26 cellular contexts compared by ENCODE assay signal in genomic region chr16:13021996-13022395, GRCh38.
A peak's percentile ranks its signal among the peaks of the same experiment; 100 is the strongest.
DNase-seq lines count a peak whose midpoint lies in the region; ATAC-seq, FAIRE-seq and TF ChIP-seq lines count a peak whose summit lies in the region.
"Had no signal": no experiment of that assay in that cellular context is flagged by ENCODE, and none has a peak within 500 bp of the region (broad histone marks: within the 10 kb centered on the region; RNA-seq: fewer than 3 reads in every experiment).

No MANE protein-coding gene starts in this region.

- H2BK120ac ChIP-seq in H1 (replicated peaks; ENCODE audit: low read depth, low read length) = no peak overlapping the region

- H3K4ac ChIP-seq in H1 (replicated peaks; ENCODE audit: insufficient read length, low read depth, low read length) = no peak overlapping the region

- no peak overlapping the region for H3K18ac ChIP-seq in H1 (ENCODE audit: extremely low read depth, low read length)

- peaks cover 0 to 2% of the 10 kb centered on the region in 2 experiments for H4K20me1 ChIP-seq in H1 (replicated peaks in 1 of 2; ENCODE audit: control insufficient read depth in 1 of 2, insufficient read depth in 2 of 2, low read length in 2 of 2)

- POLR2A ChIA-PET in H1 (lab: Charles Lee; ENCODE audit: partially characterized antibody) = no interaction called here

- no peak overlapping the region for H2AK5ac ChIP-seq in H1 (ENCODE audit: low read depth, low read length)

- H3K14ac ChIP-seq in H1 (ENCODE audit: insufficient read length) = no peak overlapping the region

- no peak overlapping the region; the same call in 1 of the 2 replicates for H4K8ac ChIP-seq in H1 (ENCODE audit: extremely low read depth, insufficient read depth, low read length)

- H2BK5ac ChIP-seq in H1 (ENCODE audit: low read depth, low read length) = no peak overlapping the region

- FAIRE-seq in RCC 7860 (lab: Jason Lieb, UNC) (peak; percentile 93), H1 (lab: Jason Lieb, UNC) (no peak)
- FAIRE-seq: kidney had no signal

- peaks cover 0 to 70% of the 10 kb centered on the region in 2 experiments; a peak in 3 of 4 replicates for H3K79me2 ChIP-seq in H1 (ENCODE audit: control insufficient read depth in 1 of 2, insufficient read depth in 2 of 2, low read length in 2 of 2)

- ATAC-seq in GM21515 (IDR thresholded peaks at IDR 0.05; ENCODE audit: unreplicated experiment) = no peak
- ATAC-seq: effector memory CD8-positive, alpha-beta T cell; lower lobe of right lung had no signal

- no peaks in the 10 kb centered on the region for H3K36me3 ChIP-seq in H1 (ENCODE audit: control insufficient read depth in 2 of 4, insufficient read depth in 4 of 4, low read length in 3 of 4)
- H3K36me3 ChIP-seq: lower lobe of right lung had no signal

- CTCF ChIA-PET in H1 (lab: Charles Lee; ENCODE audit: partially characterized antibody) = no interaction called here

- no peaks in the 10 kb centered on the region for H3K27me3 ChIP-seq in H1 (replicated peaks in 1 of 4; ENCODE audit: control insufficient read depth in 3 of 4, extremely low read depth in 1 of 4, insufficient read depth in 3 of 4, low read length in 3 of 4)

- H3K4me3 ChIP-seq in H1 (ENCODE audit: extremely low read depth in 1 of 4, insufficient read depth in 2 of 4, low read depth in 3 of 4, low read length in 4 of 4) (no peak overlapping the region), retinal pigment epithelial cell (ENCODE audit: low read length) (no peak overlapping the region)
- H3K4me3 ChIP-seq: GM23248, lower lobe of right lung had no signal

- H4K91ac ChIP-seq in H1 (replicated peaks; ENCODE audit: insufficient read length, low read length) = no peak overlapping the region

- H3K4me1 ChIP-seq in H1 (replicated peaks in 1 of 4; ENCODE audit: control insufficient read depth in 3 of 4, insufficient read depth in 4 of 4, low read length in 3 of 4) = peaks cover 6 to 21% (median 15%) of the 10 kb centered on the region in 4 experiments; a peak in 5 of 7 replicates
- H3K4me1 ChIP-seq: lower lobe of right lung had no signal

- no peak overlapping the region for H3K9ac ChIP-seq in H1 (replicated peaks in 1 of 4; ENCODE audit: extremely low read depth in 1 of 4, low read depth in 3 of 4, low read length in 3 of 4)
- H3K9ac ChIP-seq: GM23248 had no signal

- no peak overlapping the region for H2BK12ac ChIP-seq in H1 (ENCODE audit: low read depth, low read length)

- H2AFZ ChIP-seq in H1 (ENCODE audit: low read length) = no peak overlapping the region
- H2AFZ ChIP-seq: GM23248 had no signal

- H3K79me1 ChIP-seq in H1 (ENCODE audit: low read depth, low read length) = peaks cover 5% of the 10 kb centered on the region; the same call in 1 of the 2 replicates

- TF ChIP-seq EP300 in H1 (IDR thresholded peaks at IDR 0.05; ENCODE audit: borderline replicate concordance in 1 of 2, low read depth in 2 of 2, low read length in 2 of 2) = no peak

- H3K23ac ChIP-seq in H1 (ENCODE audit: insufficient read length) = no peak overlapping the region

- H3K56ac ChIP-seq in H1 (replicated peaks; ENCODE audit: insufficient read length, low read depth, low read length) = no peak overlapping the region

- TF ChIP-seq CTCF in H1 (IDR thresholded peaks at IDR 0.05; ENCODE audit: control extremely low read depth in 1 of 3, insufficient read depth in 1 of 3, low read depth in 1 of 3, low read length in 3 of 3) = no peak
- no peak for TF ChIP-seq CTCF in retinal pigment epithelial cell (conservative IDR thresholded peaks at IDR 0.05; ENCODE audit: low read depth, low read length)

- TF ChIP-seq POLR2A in H1 (IDR thresholded peaks at IDR 0.05; ENCODE audit: control extremely low read depth in 1 of 2, low read depth in 2 of 2, low read length in 2 of 2) = no peak

- H4K5ac ChIP-seq in H1 (ENCODE audit: insufficient read length, low read depth, low read length) = no peak overlapping the region

- H3K27ac ChIP-seq in H1 (ENCODE audit: low read depth, low read length) = no peak overlapping the region
- H3K27ac ChIP-seq: GM23248, lower lobe of right lung had no signal

- no peak for TF ChIP-seq RAD21 in H1 (IDR thresholded peaks at IDR 0.05 in 1 of 2, conservative IDR thresholded peaks at IDR 0.05 in 1 of 2; ENCODE audit: low read depth in 2 of 2, low read length in 2 of 2)

- no peaks in the 10 kb centered on the region for H3K9me3 ChIP-seq in H1 (ENCODE audit: insufficient read depth in 2 of 2, low read depth in 1 of 2, low read length in 1 of 2)
- H3K9me3 ChIP-seq: lower lobe of right lung had no signal

- no peak overlapping the region for H2BK15ac ChIP-seq in H1 (ENCODE audit: low read length)

- H3K4me2 ChIP-seq in H1 (ENCODE audit: insufficient read depth in 1 of 2, low read depth in 2 of 2, low read length in 2 of 2) = no peak overlapping the region

- H3K23me2 ChIP-seq in H1 (ENCODE audit: low read depth, low read length) = no peaks in the 10 kb centered on the region

- peak; percentile 32 for DNase-seq in HK-2 (ENCODE audit: unreplicated experiment)
- DNase-seq in RCC 7860 (ENCODE audit: low spot score) = peak; percentile 86
- DNase-seq in H1 (ENCODE audit: low read depth in 1 of 2, low spot score in 2 of 2) = no peak
- peak; percentile 6 for DNase-seq in retinal pigment epithelial cell (ENCODE audit: low read depth)
- no peak for DNase-seq in activated gamma-delta T cell treated with Interleukin-2 at 50 U/mL for 16 hours
- DNase-seq in stimulated activated CD4-positive, alpha-beta T cell treated with anti-CD3 and anti-CD28 coated beads, Interleukin-12 subunit alpha, Interleukin-12 subunit beta, amount 100 ng/mL, for 4 hours = no peak
- DNase-seq: activated CD4-positive, alpha-beta T cell treated with anti-CD3 and anti-CD28 coated beads, Interleukin-2, amount 10 ng/mL, durations not matched to agents 24 days and 14 days; activated CD8-positive, alpha-beta memory T cell treated with anti-CD3 and anti-CD28 coated beads for 24 hours; activated effector memory CD4-positive, alpha-beta T cell treated with Interleukin-2 at 50 U/mL for 16 hours; activated naive CD8-positive, alpha-beta T cell treated with anti-CD3 and anti-CD28 coated beads, Interleukin-2, amount 10 ng/mL, durations not matched to agents 7 days and 5 days; aorta; CD4-positive, alpha-beta memory T cell; central memory CD4-positive, alpha-beta T cell; effector memory CD8-positive, alpha-beta T cell; erythroblast; GM23248; kidney; lower lobe of right lung; MM.1S; natural killer cell; NCI-H2029; NCI-H524 treated with DMSO at 0.1 percent for 48 hours; nucleus accumbens; SIG-M5; stimulated activated naive CD4-positive, alpha-beta T cell had no signal

- 96% methylated on average over 7 of the region's 7 CpGs; no CpG with 5 or more reads in 1 of the 2 experiments for WGBS in H1 (ENCODE audit: extremely low coverage in 1 of 2, insufficient coverage in 1 of 2, insufficient read length in 1 of 2, insufficient replicate concordance in 2 of 2, low coverage in 1 of 2, low lambda C conversion rate in 2 of 2, missing lambda C conversion rate in 1 of 2), 2 experiments

- 0 out of 2 replicates have a peak overlapping the region, but pooled peaks have one; percentile 32 for H2BK20ac ChIP-seq in H1 (ENCODE audit: low read length)

TF ChIP-seq in H1, 55 proteins besides CTCF, POLR2A, EP300 and RAD21 (continues in another document):
- TF ChIP-seq YY1 (IDR thresholded peaks at IDR 0.05; ENCODE audit: low read depth, low read length) (no peak), SIN3A (conservative IDR thresholded peaks at IDR 0.05 in 1 of 2, IDR thresholded peaks at IDR 0.05 in 1 of 2; ENCODE audit: low read depth in 1 of 2, low read length in 2 of 2) (no peak)

Comparison
In these comparisons a context has a peak if more than half of its experiments do, and no peak if none do; other contexts are left out.
1. DNase-seq: peak in HK-2 (single experiment), RCC 7860 (single experiment) and retinal pigment epithelial cell (single experiment); none in H1 (0 of 2), activated gamma-delta T cell treated with Interleukin-2 at 50 U/mL for 16 hours (single experiment) and stimulated activated CD4-positive, alpha-beta T cell treated with anti-CD3 and anti-CD28 coated beads, Interleukin-12 subunit alpha, Interleukin-12 subunit beta, amount 100 ng/mL, for 4 hours (single experiment).